Comparison of ENCODE assay signal across 11 cellular contexts in genomic region chr22:17707526-17707925, GRCh38.
DNase-seq lines count a peak whose midpoint lies in the region; ATAC-seq, FAIRE-seq and TF ChIP-seq lines count a peak whose summit lies in the region.
"Had no signal": no experiment of that assay in that cellular context is flagged by ENCODE, and none has a peak within 500 bp of the region (broad histone marks: within the 10 kb centered on the region; RNA-seq: fewer than 3 reads in every experiment).

No MANE protein-coding gene starts in this region.

- FAIRE-seq in small intestine (lab: Jason Lieb, UNC) = no peak
- FAIRE-seq in pancreas (lab: Jason Lieb, UNC) = no peak

- DNase-seq in EH (ENCODE audit: low read depth) (peak; percentile 21), fibroblast of mammary gland (ENCODE audit: low read depth) (peak; percentile 54), gastrocnemius medialis (no peak), small intestine (no peak), prostate gland (ENCODE audit: low spot score) (no peak), pancreas (no peak)
- DNase-seq in stimulated activated naive CD8-positive, alpha-beta T cell treated with anti-CD3 and anti-CD28 coated beads, Interleukin-15, amount 100 ng/mL, for 72 hours = no peak
- DNase-seq: cortex of kidney; NCI-H2227 treated with DMSO at 0.1 percent for 48 hours; stimulated activated CD4-positive, alpha-beta T cell treated with anti-CD3 and anti-CD28 coated beads, Interleukin-1b, Interleukin-23, amount 100 ng/mL, for 48 hours had no signal

- H3K9me3 Mint-ChIP-seq in stimulated activated naive CD8-positive, alpha-beta T cell treated with anti-CD3 and anti-CD28 coated beads, Interleukin-15, amount 100 ng/mL, for 72 hours = no peaks in the 10 kb centered on the region

- no peak overlapping the region for H3K27ac Mint-ChIP-seq in stimulated activated naive CD8-positive, alpha-beta T cell treated with anti-CD3 and anti-CD28 coated beads, Interleukin-15, amount 100 ng/mL, for 72 hours

- WGBS in small intestine, 3 donors = 64 to 78% (median 73%) methylated on average over 3 of the region's 3 CpGs
- WGBS in prostate gland = 49% methylated on average over 3 of the region's 3 CpGs
- 70 to 76% methylated on average over 3 of the region's 3 CpGs for WGBS in pancreas, 2 donors

- H3K4me1 ChIP-seq in gastrocnemius medialis = peaks cover 0 to 4% of the 10 kb centered on the region in 2 donors
- peaks cover 0 to 3% of the 10 kb centered on the region in 2 donors for H3K4me1 ChIP-seq in small intestine (ENCODE audit: control insufficient read depth in 2 of 2, insufficient read depth in 1 of 2, low read depth in 1 of 2, low read length in 1 of 2)
- no peaks in the 10 kb centered on the region for H3K4me1 ChIP-seq in prostate gland (replicated peaks)
- peaks cover 0 to 8% (median 0%) of the 10 kb centered on the region in 3 donors for H3K4me1 ChIP-seq in pancreas

- TF ChIP-seq POLR2A in gastrocnemius medialis (IDR thresholded peaks at IDR 0.05) = no peak
- no peak for TF ChIP-seq POLR2A in prostate gland (IDR thresholded peaks at IDR 0.05)

- no peak overlapping the region for H3K4me3 Mint-ChIP-seq in stimulated activated naive CD8-positive, alpha-beta T cell treated with anti-CD3 and anti-CD28 coated beads, Interleukin-15, amount 100 ng/mL, for 72 hours

- no peaks in the 10 kb centered on the region for H3K9me3 ChIP-seq in gastrocnemius medialis
- H3K9me3 ChIP-seq in small intestine (ENCODE audit: control insufficient read depth, low read depth) = no peaks in the 10 kb centered on the region
- no peaks in the 10 kb centered on the region for H3K9me3 ChIP-seq in prostate gland
- no peaks in the 10 kb centered on the region for H3K9me3 ChIP-seq in pancreas

- in situ Hi-C loops in gastrocnemius medialis (cut with MboI; ENCODE audit: low sequenced_read_pairs in 4 of 4) = no loop called here

- TF ChIP-seq CTCF in fibroblast of mammary gland (conservative IDR thresholded peaks at IDR 0.05; ENCODE audit: control insufficient read depth, insufficient read depth, low read depth, low read length) (no peak), gastrocnemius medialis (IDR thresholded peaks at IDR 0.05 in 4 of 5, conservative IDR thresholded peaks at IDR 0.05 in 1 of 5) (no peak), prostate gland (IDR thresholded peaks at IDR 0.05) (no peak), pancreas (IDR thresholded peaks at IDR 0.05) (no peak)

- intact Hi-C loops in gastrocnemius medialis (cut with DNase I; ENCODE audit: low total_unique reads) = no loop called here
- intact Hi-C loops in prostate gland (cut with DNase I) = no loop called here
- intact Hi-C loops in pancreas (cut with DNase I) = no loop called here

- H3K36me3 ChIP-seq in gastrocnemius medialis (peaks cover 0 to 31% of the 10 kb centered on the region in 2 donors), small intestine (ENCODE audit: control insufficient read depth in 2 of 2, insufficient read depth in 2 of 2, low read length in 2 of 2) (peaks cover 0 to 2% of the 10 kb centered on the region in 2 donors), prostate gland (no peaks in the 10 kb centered on the region), pancreas (no peaks in the 10 kb centered on the region)

- H3K27me3 ChIP-seq in gastrocnemius medialis (no peaks in the 10 kb centered on the region), small intestine (ENCODE audit: control insufficient read depth in 2 of 2, insufficient read depth in 2 of 2, low read length in 2 of 2) (no peaks in the 10 kb centered on the region), prostate gland (replicated peaks; ENCODE audit: insufficient read depth) (no peaks in the 10 kb centered on the region), pancreas (no peaks in the 10 kb centered on the region)

- H3K27me3 Mint-ChIP-seq in stimulated activated naive CD8-positive, alpha-beta T cell treated with anti-CD3 and anti-CD28 coated beads, Interleukin-15, amount 100 ng/mL, for 72 hours = no peaks in the 10 kb centered on the region

- ATAC-seq in SK-N-SH treated with all-trans-retinoic acid at 6 μM for 48 hours (peak; percentile 4; the same call in 1 of the 3 replicates), gastrocnemius medialis (no peak), pancreas (no peak)
- ATAC-seq in stimulated activated naive CD8-positive, alpha-beta T cell treated with anti-CD3 and anti-CD28 coated beads, Interleukin-15, amount 100 ng/mL, for 72 hours = no peak

- H3K27ac ChIP-seq in gastrocnemius medialis (peak overlapping the region; percentile 44 to 87 (median 82)), small intestine (ENCODE audit: low read depth in 1 of 2, low read length in 1 of 2) (no peak overlapping the region), prostate gland (peak overlapping the region in 1 of 2 donors; percentile 79), pancreas (peak overlapping the region in 1 of 4 donors; percentile 62)

- peak overlapping the region; percentile 56 for H3K4me3 ChIP-seq in fibroblast of mammary gland (ENCODE audit: control insufficient read depth, low read depth, low read length)
- H3K4me3 ChIP-seq in gastrocnemius medialis = peak overlapping the region in 3 of 4 donors; percentile 26 to 39 (median 31)
- no peak overlapping the region for H3K4me3 ChIP-seq in small intestine (ENCODE audit: low read depth in 1 of 2, low read length in 2 of 2)
- no peak overlapping the region for H3K4me3 ChIP-seq in prostate gland
- no peak overlapping the region for H3K4me3 ChIP-seq in pancreas

- H3K4me1 Mint-ChIP-seq in stimulated activated naive CD8-positive, alpha-beta T cell treated with anti-CD3 and anti-CD28 coated beads, Interleukin-15, amount 100 ng/mL, for 72 hours = peaks cover 20% of the 10 kb centered on the region

TF ChIP-seq in SK-N-SH treated with all-trans-retinoic acid at 6 μM for 48 hours, 23 proteins besides CTCF, POLR2A, EP300 and RAD21:
- TF ChIP-seq BACH2 (CRISPR knock-in tag; IDR thresholded peaks at IDR 0.05; ENCODE audit: borderline replicate concordance) (no peak), ZFP30 (CRISPR knock-in tag; IDR thresholded peaks at IDR 0.05) (no peak), OSR1 (CRISPR knock-in tag; IDR thresholded peaks at IDR 0.05) (no peak), CSRNP3 (CRISPR knock-in tag; IDR thresholded peaks at IDR 0.05) (no peak), ZNF8 (CRISPR knock-in tag; IDR thresholded peaks at IDR 0.05) (no peak), RARB (CRISPR knock-in tag; IDR thresholded peaks at IDR 0.05) (no peak), TOX (CRISPR knock-in tag; IDR thresholded peaks at IDR 0.05; ENCODE audit: borderline replicate concordance) (no peak), SNAI2 (CRISPR knock-in tag; IDR thresholded peaks at IDR 0.05) (no peak), GLIS3 (CRISPR knock-in tag; IDR thresholded peaks at IDR 0.05) (no peak), ZC3H10 (CRISPR knock-in tag; IDR thresholded peaks at IDR 0.05) (no peak), ARNTL (CRISPR knock-in tag; IDR thresholded peaks at IDR 0.05; ENCODE audit: borderline replicate concordance, low read depth) (no peak), ZFP3 (CRISPR knock-in tag; IDR thresholded peaks at IDR 0.05) (no peak)

Comparison
In these comparisons a context has a peak if more than half of its experiments do, and no peak if none do; other contexts are left out.
1. DNase-seq: peak in EH (single experiment) and fibroblast of mammary gland (single experiment); none in gastrocnemius medialis (0 of 2), small intestine (single experiment), stimulated activated naive CD8-positive, alpha-beta T cell treated with anti-CD3 and anti-CD28 coated beads, Interleukin-15, amount 100 ng/mL, for 72 hours (0 of 2), prostate gland (single experiment) and pancreas (0 of 6).
2. H3K4me3 ChIP-seq: peak in fibroblast of mammary gland (single experiment) and gastrocnemius medialis (3 of 4); none in small intestine (0 of 2), prostate gland (0 of 2) and pancreas (0 of 4).
3. H3K27ac ChIP-seq: peak in gastrocnemius medialis (4 of 4); none in small intestine (0 of 2).